In the genomic region with DNA sequence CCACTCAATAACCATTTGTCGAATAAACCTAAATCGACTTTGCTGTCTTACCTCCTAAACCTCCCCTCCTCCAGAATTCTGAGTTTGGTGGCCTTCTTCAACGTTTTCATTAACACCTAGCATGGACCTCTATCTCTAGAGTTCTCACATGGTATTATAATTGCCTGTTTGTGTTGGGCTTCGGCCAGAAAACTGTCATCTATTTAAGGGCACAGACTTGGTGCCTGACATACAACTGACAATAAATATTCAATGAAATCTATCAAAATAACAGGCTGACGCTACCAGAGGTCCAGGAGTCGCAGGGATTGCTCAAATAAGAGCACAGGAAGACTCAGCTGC, we compare ENCODE assay signal across 8 cellular contexts. TPM values are rescaled to one million over a fixed set of nuclear protein-coding genes. Genes with fewer than 3 reads are reported as not detected.
A peak's percentile ranks its signal among the peaks of the same experiment; 100 is the strongest.
DNase-seq lines count a peak whose midpoint lies in the region; ATAC-seq, FAIRE-seq and TF ChIP-seq lines count a peak whose summit lies in the region.

No MANE protein-coding gene starts in this region.

- H3K4me2 ChIP-seq in astrocyte (ENCODE audit: low read length), result peak overlapping the region; percentile 86

- peak overlapping the region; percentile 97 for H3K27ac Mint-ChIP-seq in T-helper 2 cell treated with Interferon-gamma antibody and Interleukin-4, amounts not matched to agents 5 μg/mL and 100 μg/mL, for 36 hours
- peak overlapping the region; percentile 38 for H3K27ac Mint-ChIP-seq in astrocyte (ENCODE audit: unreplicated experiment)

- H3K27ac ChIP-seq in astrocyte (ENCODE audit: low read depth, low read length) (peak overlapping the region; percentile 87), right lobe of liver (peak overlapping the region; percentile 71 to 81 (median 79)), upper lobe of right lung (peak overlapping the region; percentile 83)

- H3K4me1 ChIP-seq in astrocyte (ENCODE audit: insufficient read depth, low read length), result peaks cover 36% of the 10 kb centered on the region
- peaks cover 0 to 14% (median 5%) of the 10 kb centered on the region in 4 donors for H3K4me1 ChIP-seq in right lobe of liver
- H3K4me1 ChIP-seq in upper lobe of right lung, result peaks cover 24% of the 10 kb centered on the region

- H3K27me3 ChIP-seq in astrocyte (ENCODE audit: insufficient read depth, low read length), result no peaks in the 10 kb centered on the region
- H3K27me3 ChIP-seq in right lobe of liver, result no peaks in the 10 kb centered on the region
- no peaks in the 10 kb centered on the region for H3K27me3 ChIP-seq in upper lobe of right lung

- H3K9me3 ChIP-seq in astrocyte (ENCODE audit: insufficient read depth, low read depth, low read length), result no peaks in the 10 kb centered on the region
- no peaks in the 10 kb centered on the region for H3K9me3 ChIP-seq in right lobe of liver
- H3K9me3 ChIP-seq in upper lobe of right lung, result no peaks in the 10 kb centered on the region

- 11% methylated on average over 6 of the region's 6 CpGs for WGBS in right lobe of liver (ENCODE audit: insufficient coverage, low coverage, low lambda C conversion rate, missing lambda C conversion rate)

- H3K79me2 ChIP-seq in astrocyte (ENCODE audit: insufficient read depth, low read length), result peaks cover 33% of the 10 kb centered on the region

- no peaks in the 10 kb centered on the region for H3K36me3 ChIP-seq in astrocyte (ENCODE audit: insufficient read depth, low read length)
- no peaks in the 10 kb centered on the region for H3K36me3 ChIP-seq in right lobe of liver
- no peaks in the 10 kb centered on the region for H3K36me3 ChIP-seq in upper lobe of right lung

- H3K9me3 Mint-ChIP-seq in T-helper 2 cell treated with Interferon-gamma antibody and Interleukin-4, amounts not matched to agents 5 μg/mL and 100 μg/mL, for 36 hours, result no peaks in the 10 kb centered on the region
- no peaks in the 10 kb centered on the region for H3K9me3 Mint-ChIP-seq in astrocyte (ENCODE audit: unreplicated experiment)

- peaks cover 38% of the 10 kb centered on the region for H3K4me1 Mint-ChIP-seq in T-helper 2 cell treated with Interferon-gamma antibody and Interleukin-4, amounts not matched to agents 5 μg/mL and 100 μg/mL, for 36 hours (ENCODE audit: low read depth)
- H3K4me1 Mint-ChIP-seq in astrocyte (ENCODE audit: low read depth, unreplicated experiment), result peaks cover 27% of the 10 kb centered on the region

- no peak for TF ChIP-seq POLR2A in right lobe of liver (IDR thresholded peaks at IDR 0.05)

- ATAC-seq in HG03342 (IDR thresholded peaks at IDR 0.05; ENCODE audit: unreplicated experiment) (peak; percentile 13), right lobe of liver (no peak), upper lobe of right lung (peak; percentile 4)

- intact Hi-C loops in right lobe of liver (cut with DNase I), result no loop called here
- intact Hi-C loops in upper lobe of right lung (cut with DNase I), result no loop called here

- FAIRE-seq in astrocyte (lab: Jason Lieb, UNC) (no peak), GM19239 (lab: Jason Lieb, UNC) (no peak)

- no peaks in the 10 kb centered on the region for H4K20me1 ChIP-seq in astrocyte (ENCODE audit: insufficient read depth, low read length)

- peak overlapping the region; percentile 91 for H3K9ac ChIP-seq in astrocyte (ENCODE audit: low read length)

- peak overlapping the region; percentile 100 for H2AFZ ChIP-seq in astrocyte (ENCODE audit: low read depth, low read length)

- no peaks in the 10 kb centered on the region for H3K27me3 Mint-ChIP-seq in T-helper 2 cell treated with Interferon-gamma antibody and Interleukin-4, amounts not matched to agents 5 μg/mL and 100 μg/mL, for 36 hours (ENCODE audit: low read depth)
- no peaks in the 10 kb centered on the region for H3K27me3 Mint-ChIP-seq in astrocyte (ENCODE audit: low read depth, unreplicated experiment)

- H3K36me3 Mint-ChIP-seq in T-helper 2 cell treated with Interferon-gamma antibody and Interleukin-4, amounts not matched to agents 5 μg/mL and 100 μg/mL, for 36 hours (ENCODE audit: low read depth), result no peaks in the 10 kb centered on the region
- no peaks in the 10 kb centered on the region for H3K36me3 Mint-ChIP-seq in astrocyte (ENCODE audit: low read depth, unreplicated experiment)

- peak overlapping the region; percentile 95 for H3K4me3 Mint-ChIP-seq in T-helper 2 cell treated with Interferon-gamma antibody and Interleukin-4, amounts not matched to agents 5 μg/mL and 100 μg/mL, for 36 hours
- peak overlapping the region; percentile 97 for H3K4me3 Mint-ChIP-seq in astrocyte (ENCODE audit: unreplicated experiment)

- peak overlapping the region; percentile 99 for H3K4me3 ChIP-seq in astrocyte (ENCODE audit: insufficient read depth, low read depth, low read length)
- H3K4me3 ChIP-seq in right lobe of liver, result peak overlapping the region; percentile 78 to 90 (median 81)
- peak overlapping the region; percentile 85 for H3K4me3 ChIP-seq in upper lobe of right lung

- no peak for TF ChIP-seq CTCF in astrocyte (IDR thresholded peaks at IDR 0.05; ENCODE audit: insufficient read depth, low read depth, low read length)
- TF ChIP-seq CTCF in right lobe of liver (IDR thresholded peaks at IDR 0.05), result no peak
- no peak for TF ChIP-seq CTCF in upper lobe of right lung (IDR thresholded peaks at IDR 0.05)

- DNase-seq in T-helper 2 cell treated with Interferon-gamma antibody and Interleukin-4, amounts not matched to agents 5 μg/mL and 100 μg/mL, for 36 hours (ENCODE audit: low spot score), result no peak
- DNase-seq in T-helper 2 cell, result no peak
- no peak for DNase-seq in astrocyte (ENCODE audit: low read depth)
- DNase-seq in right lobe of liver, result no peak
- DNase-seq in upper lobe of right lung, result no peak
- no peak for DNase-seq in GM19239 (ENCODE audit: insufficient read length, low spot score)
- DNase-seq in foreskin melanocyte, result no peak

RNA-seq across cellular contexts. Expression of gene ALKBH8, which starts 0.7 kb away (rescaled TPM):
- total RNA-seq in astrocyte (12.7 and 13.0 TPM in 2 replicates), right lobe of liver (1 to 10 TPM; 2.5 to 4.3 (median 3.1) TPM), upper lobe of right lung (8.0 TPM)

RNA-seq across cellular contexts. Expression of gene ELMOD1, which starts 26.1 kb away (rescaled TPM):
- total RNA-seq in astrocyte (0.34 and 0.52 TPM in 2 replicates), right lobe of liver (1 to 10 TPM in 1 of 6 experiments, under 1 TPM in 4, not detected in 1; 0.25 to 1.7 (median 0.42) TPM), upper lobe of right lung (2.8 TPM)

Comparison
In these comparisons a context has a peak if more than half of its experiments do, and no peak if none do; other contexts are left out.
1. ATAC-seq: peak in HG03342 (single experiment) and upper lobe of right lung (single experiment); none in right lobe of liver (0 of 4).
2. Peak in every context shown above with its lines, with median percentiles within 50 percentile points of each other: H3K27ac ChIP-seq and H3K4me3 ChIP-seq.